Comparison of ENCODE assay signal across 19 cellular contexts in genomic region chr2:170365003-170365402, GRCh38.
"Had no signal": no experiment of that assay in that cellular context is flagged by ENCODE, and none has a peak within 500 bp of the region (broad histone marks: within the 10 kb centered on the region; RNA-seq: fewer than 3 reads in every experiment).

No MANE protein-coding gene starts in this region.

- H3K27ac ChIP-seq: KMS-11, RWPE1 had no signal

- H3K9me3 ChIP-seq: SK-N-SH had no signal

- H3K9ac ChIP-seq: KMS-11, SK-N-SH had no signal

- DNase-seq: Kasumi-1; MM.1S; NCI-H1092 treated with DMSO at 0.1 percent for 48 hours; NCI-H1436; NCI-H187; NCI-H2029; NCI-H2081 treated with DMSO at 0.1 percent for 48 hours; NCI-H2171; NCI-H226; NCI-H446; NCI-H510A; NCI-H524 treated with DMSO at 0.1 percent for 48 hours; NCI-H774; NK-92 treated with Interleukin-12 subunit alpha and Interleukin-12 subunit beta, amount 100 ng/mL, for 24 hours; PC-3; SHP77; SK-N-SH had no signal

- H3K4me2 ChIP-seq: KMS-11, SK-N-SH had no signal
